ENCODE assay signal across 8 cellular contexts in the genomic region with DNA sequence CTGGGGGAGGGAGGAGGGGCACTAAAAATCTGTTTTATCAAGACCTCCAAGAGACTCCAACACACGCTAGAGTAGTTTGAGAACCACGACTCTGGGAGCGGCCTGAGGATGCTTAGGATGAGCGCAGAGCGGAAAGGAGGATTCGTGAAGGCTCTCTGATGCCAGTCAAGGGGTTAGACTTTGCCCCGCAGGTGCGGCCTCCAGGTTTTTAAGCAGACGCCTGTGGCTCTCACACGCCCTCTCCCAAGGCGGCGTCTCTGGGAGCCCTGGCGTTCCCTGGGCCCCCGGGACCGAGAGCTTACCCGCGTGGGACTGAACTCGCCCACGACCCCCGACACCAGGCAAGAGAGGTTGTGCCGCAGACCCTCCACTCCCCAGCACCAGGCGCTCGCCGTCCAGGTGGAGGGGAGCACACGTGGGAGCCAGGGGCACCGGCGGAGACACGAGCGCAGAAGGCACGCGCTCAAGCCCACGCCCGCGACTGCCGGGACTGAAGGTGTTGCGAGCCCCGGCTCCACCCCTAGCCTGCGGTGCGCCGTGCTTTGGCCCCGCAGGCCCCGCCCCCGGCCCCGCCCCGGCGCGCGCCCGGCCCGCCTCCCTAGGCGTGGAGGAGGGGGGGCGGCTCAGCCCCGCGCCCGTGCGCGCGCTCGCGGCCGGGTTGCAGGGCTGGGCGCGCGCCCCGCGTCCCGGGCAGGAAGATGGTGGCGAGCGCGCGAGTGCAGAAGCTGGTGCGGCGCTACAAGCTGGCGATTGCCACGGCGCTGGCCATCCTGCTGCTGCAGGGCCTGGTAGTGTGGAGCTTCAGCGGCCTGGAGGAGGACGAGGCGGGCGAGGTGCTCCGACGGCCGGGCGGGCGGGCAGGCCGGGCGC. TPM values are rescaled to one million over a fixed set of nuclear protein-coding genes. Genes with fewer than 3 reads are reported as not detected.
DNase-seq lines count a peak whose midpoint lies in the region; ATAC-seq lines count a peak whose summit lies in the region.

A gene (plus strand): TSS at position 684 of the 870 bp plus-strand sequence. CDS start 15 bp downstream, at position 699.

- no peaks in the 10 kb centered on the region for H3K9me3 Mint-ChIP-seq in natural killer cell treated with Interleukin-12 subunit alpha and Interleukin-12 subunit beta and Interleukin-15 and Interleukin-18, amount 100 ng/mL, for 72 hours

- H3K4me3 Mint-ChIP-seq in natural killer cell treated with Interleukin-12 subunit alpha and Interleukin-12 subunit beta and Interleukin-15 and Interleukin-18, amount 100 ng/mL, for 72 hours = peak within 1 kb of the TSS; percentile 85

- peaks cover 9 to 22% of the 10 kb centered on the region in 2 donors for H3K4me1 Mint-ChIP-seq in natural killer cell treated with Interleukin-12 subunit alpha and Interleukin-12 subunit beta and Interleukin-15 and Interleukin-18, amount 100 ng/mL, for 72 hours (ENCODE audit: low read depth in 2 of 2)

- peak; percentile 66 for ATAC-seq in GM21619 (IDR thresholded peaks at IDR 0.05; ENCODE audit: unreplicated experiment)
- ATAC-seq in natural killer cell treated with Interleukin-12 subunit alpha and Interleukin-12 subunit beta and Interleukin-15 and Interleukin-18, amount 100 ng/mL, for 72 hours = peak; percentile 95 to 98

- H3K9me3 ChIP-seq in KOPT-K1 (ENCODE audit: insufficient read depth, low read length, poor library complexity, severe bottlenecking) = peaks cover 7% of the 10 kb centered on the region

- no peaks in the 10 kb centered on the region for H3K36me3 Mint-ChIP-seq in natural killer cell treated with Interleukin-12 subunit alpha and Interleukin-12 subunit beta and Interleukin-15 and Interleukin-18, amount 100 ng/mL, for 72 hours

- H3K27ac Mint-ChIP-seq in natural killer cell treated with Interleukin-12 subunit alpha and Interleukin-12 subunit beta and Interleukin-15 and Interleukin-18, amount 100 ng/mL, for 72 hours = peak within 1 kb of the TSS; percentile 57 to 78

- H3K27ac ChIP-seq in KOPT-K1 (ENCODE audit: low read depth, low read length, poor library complexity, severe bottlenecking) = peak within 1 kb of the TSS; percentile 56

- DNase-seq in DMS153 treated with DMSO at 0.1 percent for 48 hours (lab: John Stamatoyannopoulos, UW; ENCODE audit: unreplicated experiment) (peak; percentile 69), RPMI7951 (ENCODE audit: low read depth) (peak; percentile 84), fibroblast of peridontal ligament (ENCODE audit: extremely low read depth) (peak; percentile 66)
- peak; percentile 76 to 91 for DNase-seq in activated T-helper 1 cell treated with anti-CD3 and anti-CD28 coated beads, Interleukin-2, amount 50 U/mL, for 16 hours (ENCODE audit: low read depth in 1 of 2, low spot score in 1 of 2)
- DNase-seq in natural killer cell treated with Interleukin-12 subunit alpha and Interleukin-12 subunit beta and Interleukin-15 and Interleukin-18, amount 100 ng/mL, for 72 hours (ENCODE audit: low spot score) = peak; percentile 94
- DNase-seq in stimulated activated naive CD4-positive, alpha-beta T cell treated with Interleukin-2 at 50 U/mL for 16 hours (lab: John Stamatoyannopoulos, UW) = peak; percentile 84

- no peaks in the 10 kb centered on the region for H3K27me3 Mint-ChIP-seq in natural killer cell treated with Interleukin-12 subunit alpha and Interleukin-12 subunit beta and Interleukin-15 and Interleukin-18, amount 100 ng/mL, for 72 hours

- no peaks in the 10 kb centered on the region for H3K36me3 ChIP-seq in KOPT-K1 (ENCODE audit: insufficient read depth, low read length)

RNA-seq across cellular contexts. Expression of the gene that starts here (rescaled TPM):
- total RNA-seq in RPMI7951 (2014; rRNA removed; shearing (Covaris generic)) = 12.4 and 15.2 TPM in 2 replicates
- total RNA-seq in natural killer cell treated with Interleukin-12 subunit alpha and Interleukin-12 subunit beta and Interleukin-15 and Interleukin-18, amount 100 ng/mL, for 72 hours = 10 to 100 TPM; 19.6 to 27.1 TPM

Comparison
In these comparisons a context has a peak if more than half of its experiments do, and no peak if none do; other contexts are left out.
1. Peak in every context shown above with its lines: DNase-seq, ATAC-seq and H3K27ac ChIP-seq.